16 cellular contexts compared by ENCODE assay signal in the genomic region with DNA sequence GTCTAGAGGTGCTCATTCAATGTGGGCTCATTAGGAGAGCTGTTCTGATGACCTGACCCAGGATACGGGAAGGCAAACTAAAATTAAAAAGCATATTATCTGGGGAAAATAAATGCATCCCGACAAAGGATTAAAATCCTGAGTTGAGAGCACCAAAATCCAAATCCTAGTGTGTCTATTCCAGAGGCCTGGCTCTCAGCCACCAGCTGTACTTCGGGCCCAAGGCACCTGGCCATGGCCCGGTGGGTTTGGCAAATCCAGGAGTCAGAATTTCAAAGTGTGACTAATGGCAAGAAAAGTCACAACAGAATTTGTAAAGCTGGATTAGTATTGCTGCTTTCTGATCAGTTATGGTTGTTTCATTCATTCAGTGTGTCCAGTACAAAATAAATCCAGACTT. TPM values are rescaled to one million over a fixed set of nuclear protein-coding genes. Genes with fewer than 3 reads are reported as not detected.
DNase-seq lines count a peak whose midpoint lies in the region; ATAC-seq and TF ChIP-seq lines count a peak whose summit lies in the region.
"Had no signal": no experiment of that assay in that cellular context is flagged by ENCODE, and none has a peak within 500 bp of the region (broad histone marks: within the 10 kb centered on the region; RNA-seq: fewer than 3 reads in every experiment).

No MANE protein-coding gene starts in this region.

- ATAC-seq in HG02571 (IDR thresholded peaks at IDR 0.05; ENCODE audit: unreplicated experiment) = no peak
- no peak for ATAC-seq in GM18873 (IDR thresholded peaks at IDR 0.05; ENCODE audit: low FRiP score, unreplicated experiment)

- H3K36me3 Mint-ChIP-seq in neural crest cell (ENCODE audit: low read depth) (peaks cover 2% of the 10 kb centered on the region), glutamatergic neuron (ENCODE audit: unreplicated experiment) (no peaks in the 10 kb centered on the region)

- no peak for TF ChIP-seq CTCF in neural crest cell (conservative IDR thresholded peaks at IDR 0.05)
- no peak for TF ChIP-seq CTCF in glutamatergic neuron (IDR thresholded peaks at IDR 0.05; ENCODE audit: partially characterized antibody, unreplicated experiment)

- H3K27me3 Mint-ChIP-seq in neural crest cell (ENCODE audit: low read depth) (no peaks in the 10 kb centered on the region), glutamatergic neuron (ENCODE audit: unreplicated experiment) (peaks cover 7% of the 10 kb centered on the region)
- H3K27me3 Mint-ChIP-seq: B cell; CD4-positive, alpha-beta memory T cell had no signal

- H3K4me1 Mint-ChIP-seq in neural crest cell (peaks cover 14% of the 10 kb centered on the region), glutamatergic neuron (ENCODE audit: low read depth, unreplicated experiment) (peaks cover 10% of the 10 kb centered on the region)

- peak; percentile 26 for DNase-seq in astrocyte of the hippocampus (ENCODE audit: low read depth, low spot score)
- no peak for DNase-seq in neural crest cell (ENCODE audit: low read depth, low spot score)
- DNase-seq in stimulated activated CD8-positive, alpha-beta memory T cell treated with anti-CD3 and anti-CD28 coated beads, Interleukin-4, amount 100 ng/mL, for 48 hours = peak; percentile 8
- DNase-seq in glutamatergic neuron = no peak
- DNase-seq: Calu3; CD4-positive, alpha-beta memory T cell; COR-L47; DMS53; DMS79 treated with DMSO at 0.1 percent for 48 hours; GF-D8; GOT3; HFFc6 had no signal

- H3K9me3 Mint-ChIP-seq in neural crest cell (peaks cover 2% of the 10 kb centered on the region), glutamatergic neuron (ENCODE audit: unreplicated experiment) (peaks cover 5% of the 10 kb centered on the region)
- H3K9me3 Mint-ChIP-seq: CD4-positive, alpha-beta memory T cell; HFFc6 had no signal

- H3K27ac Mint-ChIP-seq in neural crest cell (ENCODE audit: unreplicated experiment) (no peak overlapping the region), glutamatergic neuron (ENCODE audit: unreplicated experiment) (no peak overlapping the region)
- H3K27ac Mint-ChIP-seq: B cell, CD14-positive monocyte, HFFc6 had no signal

- peak overlapping the region; percentile 72 for H3K4me3 Mint-ChIP-seq in neural crest cell
- no peak overlapping the region for H3K4me3 Mint-ChIP-seq in glutamatergic neuron (ENCODE audit: unreplicated experiment)
- H3K4me3 Mint-ChIP-seq: CD14-positive monocyte, HFFc6 had no signal

RNA-seq across cellular contexts. Expression of a gene that starts 2.6 kb away (rescaled TPM):
- total RNA-seq in neural crest cell = 13.6 and 16.4 TPM in 2 replicates
- total RNA-seq in glutamatergic neuron (ENCODE audit: unreplicated experiment) = 49.8 TPM

Comparison
In these comparisons a context has a peak if more than half of its experiments do, and no peak if none do; other contexts are left out.
1. DNase-seq: peak in astrocyte of the hippocampus (single experiment) and stimulated activated CD8-positive, alpha-beta memory T cell treated with anti-CD3 and anti-CD28 coated beads, Interleukin-4, amount 100 ng/mL, for 48 hours (single experiment); none in neural crest cell (single experiment) and glutamatergic neuron (single experiment).